In genomic region chr6:71478834-71479541, GRCh38 we compare ENCODE assay signal across 9 cellular contexts.
DNase-seq lines count a peak whose midpoint lies in the region; ATAC-seq and TF ChIP-seq lines count a peak whose summit lies in the region.
"Had no signal": no experiment of that assay in that cellular context is flagged by ENCODE, and none has a peak within 500 bp of the region (broad histone marks: within the 10 kb centered on the region; RNA-seq: fewer than 3 reads in every experiment).

No MANE protein-coding gene starts in this region.

- no peaks in the 10 kb centered on the region for H3K9me3 Mint-ChIP-seq in activated CD4-positive, alpha-beta T cell treated with anti-CD3 and anti-CD28 coated beads, Interleukin-2, amount 10 ng/mL, durations not matched to agents 7 days and 5 days

- H3K36me3 ChIP-seq in skeletal muscle tissue (ENCODE audit: control insufficient read depth in 3 of 3, insufficient read depth in 3 of 3, low read length in 3 of 3): no peaks in the 10 kb centered on the region

- peak; percentile 72 to 88 for ATAC-seq in right cardiac atrium
- ATAC-seq in GM21390 (IDR thresholded peaks at IDR 0.05; ENCODE audit: unreplicated experiment): no peak
- ATAC-seq in GM21717 (IDR thresholded peaks at IDR 0.05; ENCODE audit: unreplicated experiment): no peak

- H3K27ac ChIP-seq in right cardiac atrium (ENCODE audit: low read length) (peak overlapping the region; percentile 23), skeletal muscle tissue (ENCODE audit: low read depth, low read length) (peak overlapping the region; percentile 61)

- no peaks in the 10 kb centered on the region for H3K9me3 ChIP-seq in right cardiac atrium (ENCODE audit: control insufficient read depth, low read length)
- no peaks in the 10 kb centered on the region for H3K9me3 ChIP-seq in skeletal muscle tissue (ENCODE audit: control insufficient read depth in 3 of 3, low read length in 3 of 3)

- H3K4me3 ChIP-seq in HFF-Myc (replicated peaks; ENCODE audit: low read depth, low read length) (no peak overlapping the region), right cardiac atrium (ENCODE audit: low read length) (no peak overlapping the region), skeletal muscle tissue (ENCODE audit: low read length in 3 of 3) (no peak overlapping the region)

- WGBS in right cardiac atrium: 42% methylated on average over 2 of the region's 2 CpGs

- CTCF ChIA-PET in activated CD4-positive, alpha-beta T cell treated with anti-CD3 and anti-CD28 coated beads, Interleukin-2, amount 10 ng/mL, durations not matched to agents 7 days and 5 days (lab: Charles Lee): interaction anchor here (0.6 kb wide), 1 partner anchor 759 kb away, joined by 7 read pairs; no protein-coding TSS in a partner anchor

- DNase-seq in HFF-Myc (ENCODE audit: extremely low read depth, low read depth): peak; percentile 88
- peak; percentile 47 for DNase-seq in amniotic stem cell (lab: John Stamatoyannopoulos, UW)
- no peak for DNase-seq in right cardiac atrium
- DNase-seq in stimulated activated CD4-positive, alpha-beta T cell treated with anti-CD3 and anti-CD28 coated beads, Interleukin-4, amount 100 ng/mL, for 24 hours: no peak
- DNase-seq in activated CD4-positive, alpha-beta T cell treated with anti-CD3 and anti-CD28 coated beads, Interleukin-2, amount 10 ng/mL, durations not matched to agents 7 days and 5 days: no peak
- DNase-seq: NCI-H446 had no signal

- H3K4me1 Mint-ChIP-seq in activated CD4-positive, alpha-beta T cell treated with anti-CD3 and anti-CD28 coated beads, Interleukin-2, amount 10 ng/mL, durations not matched to agents 7 days and 5 days: no peaks in the 10 kb centered on the region

- H3K36me3 Mint-ChIP-seq in activated CD4-positive, alpha-beta T cell treated with anti-CD3 and anti-CD28 coated beads, Interleukin-2, amount 10 ng/mL, durations not matched to agents 7 days and 5 days (ENCODE audit: low read depth): no peaks in the 10 kb centered on the region

- H3K27me3 ChIP-seq in right cardiac atrium (ENCODE audit: control insufficient read depth, insufficient read depth) (no peaks in the 10 kb centered on the region), skeletal muscle tissue (ENCODE audit: control insufficient read depth in 3 of 3, insufficient read depth in 3 of 3, low read length in 3 of 3) (no peaks in the 10 kb centered on the region)

- H3K4me3 Mint-ChIP-seq in activated CD4-positive, alpha-beta T cell treated with anti-CD3 and anti-CD28 coated beads, Interleukin-2, amount 10 ng/mL, durations not matched to agents 7 days and 5 days: no peak overlapping the region

- H3K27ac Mint-ChIP-seq in activated CD4-positive, alpha-beta T cell treated with anti-CD3 and anti-CD28 coated beads, Interleukin-2, amount 10 ng/mL, durations not matched to agents 7 days and 5 days: no peak overlapping the region

- H3K4me1 ChIP-seq in right cardiac atrium (ENCODE audit: control insufficient read depth, insufficient read depth, low read length) (no peaks in the 10 kb centered on the region), skeletal muscle tissue (ENCODE audit: control insufficient read depth in 3 of 3, insufficient read depth in 3 of 3, low read length in 3 of 3) (peaks cover 0 to 2% (median 0%) of the 10 kb centered on the region in 3 donors)

- intact Hi-C loops in right cardiac atrium (cut with DNase I): no loop called here

- POLR2A ChIA-PET in activated CD4-positive, alpha-beta T cell treated with anti-CD3 and anti-CD28 coated beads, Interleukin-2, amount 10 ng/mL, durations not matched to agents 7 days and 5 days (lab: Charles Lee): no interaction called here

- TF ChIP-seq CTCF in HFF-Myc (IDR thresholded peaks at IDR 0.05; ENCODE audit: low read depth, low read length, missing control alignments): no peak

- H3K27me3 Mint-ChIP-seq in activated CD4-positive, alpha-beta T cell treated with anti-CD3 and anti-CD28 coated beads, Interleukin-2, amount 10 ng/mL, durations not matched to agents 7 days and 5 days: no peaks in the 10 kb centered on the region

- H3K9ac ChIP-seq in skeletal muscle tissue (ENCODE audit: low read depth in 1 of 3, low read length in 3 of 3): no peak overlapping the region

Comparison
In these comparisons a context has a peak if more than half of its experiments do, and no peak if none do; other contexts are left out.
1. DNase-seq: peak in HFF-Myc (single experiment) and amniotic stem cell (single experiment); none in right cardiac atrium (0 of 3), stimulated activated CD4-positive, alpha-beta T cell treated with anti-CD3 and anti-CD28 coated beads, Interleukin-4, amount 100 ng/mL, for 24 hours (single experiment) and activated CD4-positive, alpha-beta T cell treated with anti-CD3 and anti-CD28 coated beads, Interleukin-2, amount 10 ng/mL, durations not matched to agents 7 days and 5 days (single experiment).
2. ATAC-seq: peak in right cardiac atrium (2 of 2); none in GM21390 (single experiment) and GM21717 (single experiment).